Comparison of ENCODE assay signal across 17 cellular contexts in the genomic region with DNA sequence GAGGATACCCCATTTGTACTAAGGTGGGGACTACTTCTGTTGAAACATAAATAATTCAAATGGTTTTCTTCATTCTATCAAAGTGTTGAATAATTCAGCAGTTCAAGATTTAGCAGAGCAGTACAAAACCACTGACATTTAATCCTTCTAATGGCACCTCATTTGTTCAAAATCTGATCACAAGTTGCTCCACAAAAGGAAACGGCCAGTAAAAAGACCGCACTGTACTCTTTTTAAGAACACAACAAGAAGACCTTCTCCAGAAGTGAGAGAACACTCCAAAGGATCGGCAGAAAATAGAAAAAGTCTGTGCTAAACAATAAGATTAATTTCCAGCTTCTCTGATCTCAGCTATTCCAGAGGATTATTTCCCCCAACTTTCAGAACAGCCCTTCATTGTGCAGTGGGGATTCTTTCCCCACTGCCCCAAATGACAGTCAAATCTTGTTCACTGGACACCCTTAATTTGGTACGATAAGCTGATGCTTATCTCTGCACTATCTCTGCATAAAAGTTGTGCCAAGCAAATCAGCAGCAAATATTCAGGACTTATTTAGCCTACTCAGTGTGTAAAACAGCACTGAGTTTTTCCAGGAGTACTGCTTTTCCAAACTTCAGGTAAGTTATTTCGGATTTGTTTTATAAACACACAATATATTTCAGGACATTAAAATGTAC. TPM values are rescaled to one million over a fixed set of nuclear protein-coding genes. Genes with fewer than 3 reads are reported as not detected.
DNase-seq lines count a peak whose midpoint lies in the region; ATAC-seq, FAIRE-seq and TF ChIP-seq lines count a peak whose summit lies in the region.
"Had no signal": no experiment of that assay in that cellular context is flagged by ENCODE, and none has a peak within 500 bp of the region (broad histone marks: within the 10 kb centered on the region; RNA-seq: fewer than 3 reads in every experiment).

No MANE protein-coding gene starts in this region.

- H4K20me1 ChIP-seq in Loucy (ENCODE audit: insufficient read depth, low read length, poor library complexity, severe bottlenecking) (peaks cover 62% of the 10 kb centered on the region), GM12878 (ENCODE audit: control insufficient read depth, insufficient read depth) (no peaks in the 10 kb centered on the region)

- H3K4me3 ChIP-seq in Loucy (ENCODE audit: low read length, poor library complexity, severe bottlenecking) (peak overlapping the region; percentile 88), GM12878 (no peak overlapping the region), parathyroid adenoma (ENCODE audit: low read depth, low read length) (no peak overlapping the region)

- RAD21 ChIA-PET in GM12878 (lab: Charles Lee; ENCODE audit: unreplicated experiment), result interaction anchor here (0.6 to 4.0 kb wide), 2 partner anchors 10 to 1927 kb away, joined by 3 to 24 read pairs; no protein-coding TSS in a partner anchor

- 87% methylated on average over 5 of the region's 5 CpGs for WGBS in GM12878 (ENCODE audit: insufficient coverage, insufficient replicate concordance, low lambda C conversion rate, missing lambda C conversion rate)

- peaks cover 67% of the 10 kb centered on the region for H3K4me1 ChIP-seq in Loucy (ENCODE audit: insufficient read depth, low read length, poor library complexity, severe bottlenecking)
- peaks cover 9% of the 10 kb centered on the region for H3K4me1 ChIP-seq in GM12878 (ENCODE audit: control insufficient read depth, insufficient read depth, low read length)
- peaks cover 4% of the 10 kb centered on the region for H3K4me1 ChIP-seq in parathyroid adenoma

- no peaks in the 10 kb centered on the region for H3K27me3 Mint-ChIP-seq in activated CD8-positive, alpha-beta memory T cell treated with anti-CD3 and anti-CD28 coated beads, Interleukin-2, amount 10 ng/mL, durations not matched to agents 7 days and 5 days
- H3K27me3 Mint-ChIP-seq: stimulated activated memory B cell treated with anti-CD40 and anti-IgM and Interleukin-4, amounts not matched to agents 10 μg/mL and 1 μg/mL and 100 μg/mL, for 72 hours had no signal

- H2AFZ ChIP-seq in Loucy (ENCODE audit: low read length) (no peak overlapping the region), GM12878 (ENCODE audit: control insufficient read depth, low read depth, low read length) (no peak overlapping the region), parathyroid adenoma (no peak overlapping the region)

- in situ Hi-C loops in GM12878 (cut with MboI), result loop anchor here (25.0 kb wide), 1 partner anchor 365 kb away; no protein-coding TSS in a partner anchor

- H3K36me3 Mint-ChIP-seq in activated CD8-positive, alpha-beta memory T cell treated with anti-CD3 and anti-CD28 coated beads, Interleukin-2, amount 10 ng/mL, durations not matched to agents 7 days and 5 days, result peaks cover 37% of the 10 kb centered on the region

- no peak for TF ChIP-seq CTCF in Loucy (conservative IDR thresholded peaks at IDR 0.05; ENCODE audit: low read length)
- no peak for TF ChIP-seq CTCF in GM12878 (IDR thresholded peaks at IDR 0.05 in 2 of 3, conservative IDR thresholded peaks at IDR 0.05 in 1 of 3; ENCODE audit: control insufficient read depth in 2 of 3, extremely low read depth in 1 of 3, insufficient read depth in 1 of 3, low read depth in 3 of 3, low read length in 3 of 3)
- no peak for TF ChIP-seq CTCF in parathyroid adenoma (IDR thresholded peaks at IDR 0.05)

- BruUV-seq in GM12878 (replicated peaks; lab: Mats Ljungman, UMichigan), result no TSS peak

- H3K4me1 Mint-ChIP-seq in activated CD8-positive, alpha-beta memory T cell treated with anti-CD3 and anti-CD28 coated beads, Interleukin-2, amount 10 ng/mL, durations not matched to agents 7 days and 5 days, result peaks cover 62% of the 10 kb centered on the region

- H3K9me3 ChIP-seq in Loucy (ENCODE audit: insufficient read depth, low read depth, low read length) (no peaks in the 10 kb centered on the region), GM12878 (replicated peaks; ENCODE audit: control insufficient read depth, insufficient read depth, low read length) (no peaks in the 10 kb centered on the region), parathyroid adenoma (ENCODE audit: control insufficient read depth, low read length) (no peaks in the 10 kb centered on the region)
- H3K9me3 ChIP-seq: heart left ventricle had no signal

- no peak for TF ChIP-seq POLR2A in GM12878 (IDR thresholded peaks at IDR 0.05; ENCODE audit: low read depth, low read length)

- H3K79me2 ChIP-seq in Loucy (ENCODE audit: insufficient read depth, low read length) (peaks cover 83% of the 10 kb centered on the region), GM12878 (ENCODE audit: control insufficient read depth, insufficient read depth, low read length) (peaks cover 61% of the 10 kb centered on the region), parathyroid adenoma (peaks cover 3% of the 10 kb centered on the region)

- H3K4me3 Mint-ChIP-seq in activated CD8-positive, alpha-beta memory T cell treated with anti-CD3 and anti-CD28 coated beads, Interleukin-2, amount 10 ng/mL, durations not matched to agents 7 days and 5 days, result peak overlapping the region; percentile 74
- H3K4me3 Mint-ChIP-seq: stimulated activated memory B cell treated with anti-CD40 and anti-IgM and Interleukin-4, amounts not matched to agents 10 μg/mL and 1 μg/mL and 100 μg/mL, for 72 hours had no signal

- no peak for FAIRE-seq in GM12878 (lab: Jason Lieb, UNC)
- FAIRE-seq: keratinocyte had no signal

- H3K36me3 ChIP-seq in Loucy (ENCODE audit: insufficient read depth, low read length) (peaks cover 1% of the 10 kb centered on the region; the same call in 1 of the 2 replicates), GM12878 (ENCODE audit: control insufficient read depth in 2 of 2, insufficient read depth in 2 of 2, low read length in 1 of 2) (peaks cover 2 to 5% of the 10 kb centered on the region in 2 experiments; a peak in 3 of 4 replicates), parathyroid adenoma (ENCODE audit: control insufficient read depth, insufficient read depth, low read length) (no peaks in the 10 kb centered on the region)

- peaks cover 15% of the 10 kb centered on the region for H3F3A ChIP-seq in Loucy (ENCODE audit: low read depth)

- TF ChIP-seq RAD21 in GM12878 (IDR thresholded peaks at IDR 0.05; ENCODE audit: insufficient read depth, low read depth, low read length), result no peak

- CTCF ChIA-PET in activated CD8-positive, alpha-beta memory T cell treated with anti-CD3 and anti-CD28 coated beads, Interleukin-2, amount 10 ng/mL, durations not matched to agents 7 days and 5 days (lab: Charles Lee), result interaction anchor here (1.1 to 5.0 kb wide), 3 partner anchors 10 to 138 kb away, joined by 3 to 37 read pairs (median 5); no protein-coding TSS in a partner anchor
- CTCF ChIA-PET in GM12878 (lab: Yijun Ruan, JAX), result interaction anchor here (8.1 kb wide), 1 partner anchor 9 kb away, joined by 71 read pairs; no protein-coding TSS in a partner anchor

- no peak for ATAC-seq in activated CD8-positive, alpha-beta memory T cell treated with anti-CD3 and anti-CD28 coated beads, Interleukin-2, amount 10 ng/mL, durations not matched to agents 7 days and 5 days
- ATAC-seq in GM12878 (no peak), GM21515 (IDR thresholded peaks at IDR 0.05; ENCODE audit: unreplicated experiment) (no peak)
- ATAC-seq: heart left ventricle; stimulated activated memory B cell treated with anti-CD40 and anti-IgM and Interleukin-4, amounts not matched to agents 10 μg/mL and 1 μg/mL and 100 μg/mL, for 72 hours had no signal

- POLR2A ChIA-PET in GM12878 (lab: Charles Lee), result interaction anchor here (0.7 to 1.4 kb wide), 2 partner anchors 8 to 135 kb away, joined by 3 to 4 read pairs; no protein-coding TSS in a partner anchor

- H3K9me3 Mint-ChIP-seq in activated CD8-positive, alpha-beta memory T cell treated with anti-CD3 and anti-CD28 coated beads, Interleukin-2, amount 10 ng/mL, durations not matched to agents 7 days and 5 days (ENCODE audit: low read depth), result no peaks in the 10 kb centered on the region
- H3K9me3 Mint-ChIP-seq: stimulated activated memory B cell treated with anti-CD40 and anti-IgM and Interleukin-4, amounts not matched to agents 10 μg/mL and 1 μg/mL and 100 μg/mL, for 72 hours had no signal

- no peak overlapping the region for H3K27ac ChIP-seq in GM12878 (ENCODE audit: control insufficient read depth, insufficient read depth)
- H3K27ac ChIP-seq in parathyroid adenoma, result no peak overlapping the region
- H3K27ac ChIP-seq: RWPE1 had no signal

- no peaks in the 10 kb centered on the region for H3K9me2 ChIP-seq in Loucy (replicated peaks; ENCODE audit: low read depth, low read length)

- TF ChIP-seq EP300 in GM12878 (IDR thresholded peaks at IDR 0.05; ENCODE audit: borderline replicate concordance in 1 of 2, control insufficient read depth in 1 of 2, low read depth in 2 of 2, low read length in 2 of 2), result no peak

- intact Hi-C loops in GM12878 (cut with micrococcal nuclease; ENCODE audit: unreplicated experiment), result no loop called here

- SMC1A ChIA-PET in GM12878 (lab: Charles Lee; ENCODE audit: uncharacterized antibody, unreplicated experiment), result interaction anchor here (1.4 to 3.1 kb wide), 3 partner anchors 10 to 43 kb away, joined by 3 to 24 read pairs (median 14); no protein-coding TSS in a partner anchor

- H3K4me2 ChIP-seq in Loucy (ENCODE audit: low read depth, low read length, poor library complexity, severe bottlenecking) (peak overlapping the region; percentile 92), GM12878 (ENCODE audit: control insufficient read depth, insufficient read depth) (peak overlapping the region; percentile 26), parathyroid adenoma (ENCODE audit: low read length) (peak overlapping the region; percentile 42)

- H3K9ac ChIP-seq in Loucy (ENCODE audit: low read depth, low read length, poor library complexity, severe bottlenecking) (peak overlapping the region; percentile 6), GM12878 (ENCODE audit: control insufficient read depth, insufficient read depth, low read length) (no peak overlapping the region), parathyroid adenoma (no peak overlapping the region)

- H3K27ac Mint-ChIP-seq in activated CD8-positive, alpha-beta memory T cell treated with anti-CD3 and anti-CD28 coated beads, Interleukin-2, amount 10 ng/mL, durations not matched to agents 7 days and 5 days, result peak overlapping the region; percentile 25
- H3K27ac Mint-ChIP-seq: stimulated activated memory B cell treated with anti-CD40 and anti-IgM and Interleukin-4, amounts not matched to agents 10 μg/mL and 1 μg/mL and 100 μg/mL, for 72 hours had no signal

- H3K27me3 ChIP-seq in Loucy (ENCODE audit: insufficient read depth, low read length, poor library complexity, severe bottlenecking), result no peaks in the 10 kb centered on the region
- no peaks in the 10 kb centered on the region for H3K27me3 ChIP-seq in GM12878 (replicated peaks in 1 of 2; ENCODE audit: control insufficient read depth in 2 of 2, insufficient read depth in 2 of 2, low read length in 1 of 2)
- no peaks in the 10 kb centered on the region for H3K27me3 ChIP-seq in parathyroid adenoma (ENCODE audit: control insufficient read depth, insufficient read depth, low read length)
- H3K27me3 ChIP-seq: heart left ventricle had no signal

- DNase-seq in activated CD8-positive, alpha-beta memory T cell treated with anti-CD3 and anti-CD28 coated beads, Interleukin-2, amount 10 ng/mL, durations not matched to agents 7 days and 5 days, result no peak
- DNase-seq in activated CD8-positive, alpha-beta memory T cell treated with anti-CD3 and anti-CD28 coated beads, Interleukin-2, amount 50 U/mL, for 4 hours, result no peak
- DNase-seq in GM12878 (ENCODE audit: low read depth, low spot score) (no peak), Kasumi-1 (lab: John Stamatoyannopoulos, UW) (no peak), NCI-H2029 (lab: John Stamatoyannopoulos, UW) (no peak)
- DNase-seq: ACHN; heart left ventricle; NCI-H1436 treated with DMSO at 0.1 percent for 48 hours; NCI-H2227 treated with DMSO at 0.1 percent for 48 hours; retina; stimulated activated CD4-positive, alpha-beta T cell treated with anti-CD3 and anti-CD28 coated beads, Interleukin-12 subunit alpha, Interleukin-12 subunit beta, amount 100 ng/mL, for 4 hours had no signal

RNA-seq across cellular contexts. Expression of a gene that starts 5.2 kb away (rescaled TPM):
- 100 to 1,000 TPM; 129 to 186 TPM for total RNA-seq in activated CD8-positive, alpha-beta memory T cell treated with anti-CD3 and anti-CD28 coated beads, Interleukin-2, amount 10 ng/mL, durations not matched to agents 7 days and 5 days
- total RNA-seq in GM12878 (2013; cell fraction: nucleolus; rRNA removed), result 267 and 281 TPM in 2 replicates
- total RNA-seq in GM12878 (2014; rRNA removed), result 53.5 and 66.9 TPM in 2 replicates
- total RNA-seq in GM12878 (2014; rRNA removed; fragmentation: Illumina TruSeq; extraction: Trizol), result 72.2 and 80.2 TPM in 2 replicates
- total RNA-seq in GM12878 (2021), result 41.9 and 45.2 TPM in 2 replicates
- 13.0 TPM for polyA plus RNA-seq in GM12878 (2011; ENCODE audit: low read depth)
- 45.3 and 67.6 TPM in 2 replicates for polyA plus RNA-seq in GM12878 (2011; rRNA removed)
- polyA plus RNA-seq in GM12878 (2011; cell fraction: cytosol; rRNA removed), result 12.3 and 12.7 TPM in 2 replicates
- 42.7 and 44.0 TPM in 2 replicates for polyA plus RNA-seq in GM12878 (2011; cell fraction: nucleus; rRNA removed)
- polyA plus RNA-seq in GM12878 (2012), result 18.1 and 20.8 TPM in 2 replicates
- 46.2 and 55.8 TPM in 2 replicates for polyA plus RNA-seq in GM12878 (2014; fragmentation: Illumina TruSeq; extraction: Trizol)
- 10 to 100 TPM; 11.5 to 13.3 TPM for polyA plus RNA-seq in GM12878 (2014; fragmentation: Nextera tagmentation; extraction: Ambion mirVana)
- 35.9 and 44.8 TPM in 2 replicates for polyA plus RNA-seq in GM12878 (2014; rRNA removed)
- polyA plus RNA-seq in GM12878 (2016; fragmentation: Nextera tagmentation; extraction: Ambion mirVana), result 10 to 100 TPM; 51.2 to 58.1 TPM
- polyA minus RNA-seq in GM12878 (2011; rRNA and poly(A)+ RNA removed), result 34.7 and 51.7 TPM in 2 replicates
- polyA minus RNA-seq in GM12878 (2011; cell fraction: cytosol; rRNA and poly(A)+ RNA removed), result 17.0 and 30.4 TPM in 2 replicates
- 42.7 and 62.7 TPM in 2 replicates for polyA minus RNA-seq in GM12878 (2011; cell fraction: nucleus; rRNA and poly(A)+ RNA removed)

RNA-seq across cellular contexts. Expression of a gene that starts 5.5 kb away (rescaled TPM):
- 10 to 100 TPM; 29.5 to 31.7 TPM for total RNA-seq in activated CD8-positive, alpha-beta memory T cell treated with anti-CD3 and anti-CD28 coated beads, Interleukin-2, amount 10 ng/mL, durations not matched to agents 7 days and 5 days
- total RNA-seq in GM12878 (2013; cell fraction: nucleolus; rRNA removed), result 42.3 and 54.2 TPM in 2 replicates
- total RNA-seq in GM12878 (2014; rRNA removed) (17.5 and 24.1 TPM in 2 replicates), GM12878 (2014; rRNA removed; fragmentation: Illumina TruSeq; extraction: Trizol) (30.7 and 31.1 TPM in 2 replicates), GM12878 (2021) (14.9 and 15.6 TPM in 2 replicates)
- 6.1 TPM for polyA plus RNA-seq in GM12878 (2011; ENCODE audit: low read depth)
- polyA plus RNA-seq in GM12878 (2011; rRNA removed) (9.7 and 12.2 TPM in 2 replicates), GM12878 (2014; fragmentation: Illumina TruSeq; extraction: Trizol) (24.5 and 27.8 TPM in 2 replicates), GM12878 (2014; fragmentation: Nextera tagmentation; extraction: Ambion mirVana) (10 to 100 TPM; 30.8 to 33.4 TPM), GM12878 (2014; rRNA removed) (21.0 and 25.0 TPM in 2 replicates), GM12878 (2016; fragmentation: Nextera tagmentation; extraction: Ambion mirVana) (10 to 100 TPM; 25.2 to 25.5 TPM)
- 18.9 and 21.0 TPM in 2 replicates for polyA plus RNA-seq in GM12878 (2011; cell fraction: cytosol; rRNA removed)
- polyA plus RNA-seq in GM12878 (2011; cell fraction: nucleus; rRNA removed), result 6.0 and 6.6 TPM in 2 replicates
- polyA plus RNA-seq in GM12878 (2012), result 11.5 and 16.0 TPM in 2 replicates
- 16.4 and 27.2 TPM in 2 replicates for polyA minus RNA-seq in GM12878 (2011; rRNA and poly(A)+ RNA removed)
- polyA minus RNA-seq in GM12878 (2011; cell fraction: cytosol; rRNA and poly(A)+ RNA removed), result 9.9 and 11.5 TPM in 2 replicates
- polyA minus RNA-seq in GM12878 (2011; cell fraction: nucleus; rRNA and poly(A)+ RNA removed), result 12.7 and 28.5 TPM in 2 replicates

RNA-seq across cellular contexts. Expression of a gene that starts 43.9 kb away (rescaled TPM):
- 10 to 100 TPM; 30.5 to 48.5 TPM for total RNA-seq in activated CD8-positive, alpha-beta memory T cell treated with anti-CD3 and anti-CD28 coated beads, Interleukin-2, amount 10 ng/mL, durations not matched to agents 7 days and 5 days
- total RNA-seq in GM12878 (2013; cell fraction: nucleolus; rRNA removed), result 8.6 and 9.0 TPM in 2 replicates
- 79.6 and 95.3 TPM in 2 replicates for total RNA-seq in GM12878 (2014; rRNA removed)
- 59.8 and 67.5 TPM in 2 replicates for total RNA-seq in GM12878 (2014; rRNA removed; fragmentation: Illumina TruSeq; extraction: Trizol)
- total RNA-seq in GM12878 (2021), result 62.9 and 63.6 TPM in 2 replicates
- polyA plus RNA-seq in GM12878 (2011; ENCODE audit: low read depth), result 27.6 TPM
- polyA plus RNA-seq in GM12878 (2011; rRNA removed), result 86.1 and 108 TPM in 2 replicates
- 35.8 and 36.9 TPM in 2 replicates for polyA plus RNA-seq in GM12878 (2011; cell fraction: cytosol; rRNA removed)
- 19.8 and 21.6 TPM in 2 replicates for polyA plus RNA-seq in GM12878 (2011; cell fraction: nucleus; rRNA removed)
- polyA plus RNA-seq in GM12878 (2012), result 35.6 and 37.0 TPM in 2 replicates
- 108 and 120 TPM in 2 replicates for polyA plus RNA-seq in GM12878 (2014; fragmentation: Illumina TruSeq; extraction: Trizol)
- polyA plus RNA-seq in GM12878 (2014; fragmentation: Nextera tagmentation; extraction: Ambion mirVana), result 10 to 100 TPM; 42.4 to 54.7 TPM
- polyA plus RNA-seq in GM12878 (2014; rRNA removed), result 66.9 and 74.3 TPM in 2 replicates
- 10 to 100 TPM; 22.0 to 24.6 TPM for polyA plus RNA-seq in GM12878 (2016; fragmentation: Nextera tagmentation; extraction: Ambion mirVana)
- 20.1 and 20.9 TPM in 2 replicates for polyA minus RNA-seq in GM12878 (2011; rRNA and poly(A)+ RNA removed)
- polyA minus RNA-seq in GM12878 (2011; cell fraction: cytosol; rRNA and poly(A)+ RNA removed), result 10.7 and 13.2 TPM in 2 replicates
- polyA minus RNA-seq in GM12878 (2011; cell fraction: nucleus; rRNA and poly(A)+ RNA removed), result 4.4 and 5.5 TPM in 2 replicates

Comparison
In these comparisons a context has a peak if more than half of its experiments do, and no peak if none do; other contexts are left out.
1. H3K4me2 ChIP-seq: peak in every context shown above with its lines; median percentile 92 in Loucy; 42 in parathyroid adenoma; 26 in GM12878.